Comparison of ENCODE assay signal across 31 cellular contexts in the genomic region with DNA sequence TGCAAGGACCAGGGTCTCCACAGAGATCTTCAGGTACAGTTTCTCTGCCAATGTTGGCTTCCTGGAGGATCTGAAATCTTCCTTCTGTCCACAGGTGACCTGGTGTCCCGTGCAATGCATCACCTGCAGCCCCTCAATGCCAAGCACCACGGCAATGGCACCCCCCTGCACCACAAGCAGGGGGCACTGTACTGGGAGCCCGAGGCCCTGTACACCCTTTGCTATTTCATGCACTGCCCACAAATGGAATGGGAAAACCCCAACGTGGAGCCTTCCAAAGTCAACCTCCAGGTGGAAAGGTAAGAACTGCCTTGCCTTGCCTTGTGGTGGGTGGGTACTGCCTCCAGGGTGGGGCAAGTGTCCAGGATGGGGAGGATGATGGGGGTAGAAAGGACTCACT.
"Had no signal": no experiment of that assay in that cellular context is flagged by ENCODE, and none has a peak within 500 bp of the region (broad histone marks: within the 10 kb centered on the region; RNA-seq: fewer than 3 reads in every experiment).

No MANE protein-coding gene starts in this region.

- H3K27me3 ChIP-seq: adrenal gland had no signal

- H3K27ac ChIP-seq: adrenal gland, VCaP had no signal

- H3K27ac Mint-ChIP-seq: activated CD4-positive, alpha-beta memory T cell treated with anti-CD3 and anti-CD28 coated beads, Interleukin-2, amount 10 ng/mL, durations not matched to agents 7 days and 5 days; activated naive CD4-positive, alpha-beta T cell treated with anti-CD3 and anti-CD28 coated beads, Interleukin-2, amount 50 U/mL, for 24 hours; activated naive CD8-positive, alpha-beta T cell treated with anti-CD3 and anti-CD28 coated beads, Interleukin-2, amount 10 ng/mL, durations not matched to agents 7 days and 5 days; activated T-cell treated with anti-CD3 and anti-CD28 coated beads, Interleukin-2, amount 50 U/mL, for 24 hours; activated T-helper 2 cell treated with anti-CD3 and anti-CD28 coated beads, Interferon-gamma antibody, Interleukin-2, Interleukin-4, amounts not matched to agents 10 μg/mL and 5 μg/mL and 100 μg/mL, durations not matched to agents 14 hours and 24 hours and 36 hours; brain had no signal

- H3K4me1 Mint-ChIP-seq: brain had no signal

- H3K36me3 ChIP-seq: adrenal gland had no signal

- H3K4me1 ChIP-seq: adrenal gland had no signal

- H3K4me3 Mint-ChIP-seq: activated CD4-positive, alpha-beta memory T cell treated with anti-CD3 and anti-CD28 coated beads, Interleukin-2, amount 10 ng/mL, durations not matched to agents 7 days and 5 days; activated naive CD4-positive, alpha-beta T cell treated with anti-CD3 and anti-CD28 coated beads, Interleukin-2, amount 50 U/mL, for 24 hours; activated naive CD8-positive, alpha-beta T cell treated with anti-CD3 and anti-CD28 coated beads, Interleukin-2, amount 10 ng/mL, durations not matched to agents 7 days and 5 days; activated T-cell treated with anti-CD3 and anti-CD28 coated beads, Interleukin-2, amount 50 U/mL, for 24 hours; brain had no signal

- H3K9me3 Mint-ChIP-seq: activated CD4-positive, alpha-beta memory T cell treated with anti-CD3 and anti-CD28 coated beads, Interleukin-2, amount 10 ng/mL, durations not matched to agents 7 days and 5 days; activated T-cell treated with anti-CD3 and anti-CD28 coated beads, Interleukin-2, amount 50 U/mL, for 24 hours; activated T-helper 2 cell treated with anti-CD3 and anti-CD28 coated beads, Interferon-gamma antibody, Interleukin-2, Interleukin-4, amounts not matched to agents 10 μg/mL and 5 μg/mL and 100 μg/mL, durations not matched to agents 14 hours and 24 hours and 36 hours had no signal

- DNase-seq: activated CD4-positive, alpha-beta memory T cell treated with anti-CD3 and anti-CD28 coated beads, Interleukin-2, amount 10 ng/mL, durations not matched to agents 7 days and 5 days; activated CD4-positive, alpha-beta T cell treated with anti-CD3 and anti-CD28 coated beads for 1 hour; activated CD4-positive, alpha-beta T cell treated with anti-CD3 and anti-CD28 coated beads for 48 hours; activated CD4-positive, CD25-positive, alpha-beta regulatory T cell; activated gamma-delta T cell; activated naive CD4-positive, alpha-beta T cell treated with Interleukin-2 at 50 U/mL for 16 hours; activated naive CD8-positive, alpha-beta T cell treated with anti-CD3 and anti-CD28 coated beads, Interleukin-2, amount 10 ng/mL, durations not matched to agents 7 days and 5 days; activated T-cell treated with anti-CD3 and anti-CD28 coated beads, Interleukin-2, amount 50 U/mL, for 24 hours; adrenal gland; central memory CD4-positive, alpha-beta T cell; NCI-H1048; NCI-H1105 treated with DMSO at 0.1 percent for 48 hours; NCI-H1436; NCI-H1694; NCI-H1930; NCI-H2081 treated with DMSO at 0.1 percent for 48 hours; NCI-H226; NCI-H446 treated with DMSO at 0.1 percent for 48 hours; NCI-H524; NCI-H748 treated with DMSO at 0.1 percent for 48 hours; NK-92 treated with Interleukin-12 subunit alpha and Interleukin-12 subunit beta, amount 100 ng/mL, for 24 hours; OCI-M1; Right ventricle myocardium superior; SW 1271; T-helper 1 cell; T-helper 2 cell; T-helper 9 cell had no signal

- H3K27me3 Mint-ChIP-seq: activated CD4-positive, alpha-beta memory T cell treated with anti-CD3 and anti-CD28 coated beads, Interleukin-2, amount 10 ng/mL, durations not matched to agents 7 days and 5 days; activated naive CD4-positive, alpha-beta T cell treated with anti-CD3 and anti-CD28 coated beads, Interleukin-2, amount 50 U/mL, for 24 hours; activated naive CD8-positive, alpha-beta T cell treated with anti-CD3 and anti-CD28 coated beads, Interleukin-2, amount 10 ng/mL, durations not matched to agents 7 days and 5 days; activated T-cell treated with anti-CD3 and anti-CD28 coated beads, Interleukin-2, amount 50 U/mL, for 24 hours had no signal

- H3K4me3 ChIP-seq: adrenal gland had no signal
